ENCODE assay signal across 8 cellular contexts in the genomic region with DNA sequence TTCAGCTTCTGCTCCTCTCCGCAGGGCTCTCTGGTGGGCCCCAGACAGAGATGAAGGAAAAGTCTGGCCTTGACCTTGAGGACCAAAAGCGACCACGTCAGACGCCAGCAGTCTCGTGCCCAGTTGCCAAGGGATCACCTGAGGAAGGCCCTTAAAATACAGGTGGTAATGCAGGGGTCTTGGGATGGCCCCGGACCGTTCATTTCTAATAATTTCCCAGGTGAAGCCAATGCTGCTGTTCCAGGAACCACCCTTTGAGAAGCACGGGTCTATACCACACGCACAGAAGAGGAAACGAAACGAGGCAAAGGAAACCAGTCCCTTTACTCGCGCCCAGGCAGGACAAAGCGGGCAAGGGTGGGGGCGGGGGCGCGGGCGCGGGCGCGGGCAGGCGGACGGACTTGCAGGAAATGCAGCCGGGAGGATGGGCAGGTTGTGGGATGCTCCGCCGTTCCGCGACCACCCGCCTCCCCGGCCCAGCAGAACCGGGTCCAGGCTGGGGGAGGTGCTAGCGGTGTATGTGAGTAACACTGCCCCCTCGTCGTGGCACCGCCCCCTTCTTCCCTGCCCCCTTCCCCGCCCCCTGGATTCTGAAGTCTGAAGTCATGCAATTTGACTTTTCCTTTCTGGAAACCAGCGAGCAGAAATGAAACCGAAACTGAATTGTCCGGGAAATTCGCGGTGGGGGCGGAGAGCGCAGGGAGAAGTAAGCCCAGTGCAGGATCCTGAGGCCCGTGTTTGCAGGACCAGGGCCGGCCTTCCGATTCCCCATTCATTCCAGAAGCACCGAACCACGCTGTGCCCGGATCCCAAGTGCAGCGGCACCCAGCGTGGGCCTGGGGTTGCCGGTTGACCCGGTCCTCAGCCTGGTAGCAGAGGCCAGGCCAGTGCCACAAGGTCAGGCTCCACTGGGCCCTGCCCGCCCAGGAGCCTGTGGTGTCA. TPM values are rescaled to one million over a fixed set of nuclear protein-coding genes. Genes with fewer than 3 reads are reported as not detected.
A peak's percentile ranks its signal among the peaks of the same experiment; 100 is the strongest.
DNase-seq lines count a peak whose midpoint lies in the region; ATAC-seq and TF ChIP-seq lines count a peak whose summit lies in the region.

No MANE protein-coding gene starts in this region.

- no peaks in the 10 kb centered on the region for H3K79me2 ChIP-seq in SK-N-SH (ENCODE audit: insufficient read depth)

- peak; percentile 33 to 72 (median 52) for DNase-seq in CD4-positive, CD25-positive, alpha-beta regulatory T cell
- DNase-seq in SK-N-SH, result peak; percentile 86
- peak; percentile 77 for DNase-seq in activated naive CD8-positive, alpha-beta T cell treated with anti-CD3 and anti-CD28 coated beads, Interleukin-2, amount 10 ng/mL, durations not matched to agents 7 days and 5 days
- peak; percentile 25 to 87 (median 64) for DNase-seq in head of caudate nucleus
- DNase-seq in occipital lobe (lab: John Stamatoyannopoulos, UW), result peak; percentile 77
- DNase-seq in transverse colon, result peak; percentile 86

- no peaks in the 10 kb centered on the region for H3K36me3 Mint-ChIP-seq in CD4-positive, CD25-positive, alpha-beta regulatory T cell
- peaks cover 18% of the 10 kb centered on the region for H3K36me3 Mint-ChIP-seq in activated naive CD8-positive, alpha-beta T cell treated with anti-CD3 and anti-CD28 coated beads, Interleukin-2, amount 10 ng/mL, durations not matched to agents 7 days and 5 days

- peak overlapping the region; percentile 63 for H3K27ac ChIP-seq in CD4-positive, CD25-positive, alpha-beta regulatory T cell (ENCODE audit: insufficient read depth, low read length, poor library complexity, severe bottlenecking)
- H3K27ac ChIP-seq in SK-N-SH (ENCODE audit: low read depth in 2 of 2, low read length in 1 of 2), result peak overlapping the region; percentile 47 to 61
- peak overlapping the region; percentile 86 to 91 (median 90) for H3K27ac ChIP-seq in transverse colon

- H3K27me3 Mint-ChIP-seq in CD4-positive, CD25-positive, alpha-beta regulatory T cell, result no peaks in the 10 kb centered on the region
- H3K27me3 Mint-ChIP-seq in activated naive CD8-positive, alpha-beta T cell treated with anti-CD3 and anti-CD28 coated beads, Interleukin-2, amount 10 ng/mL, durations not matched to agents 7 days and 5 days, result no peaks in the 10 kb centered on the region

- H3K4me1 ChIP-seq in CD4-positive, CD25-positive, alpha-beta regulatory T cell (ENCODE audit: control insufficient read depth, insufficient read depth, low read length, poor library complexity, severe bottlenecking), result peaks cover 14% of the 10 kb centered on the region
- peaks cover 0 to 2% of the 10 kb centered on the region in 2 experiments; a peak in 1 of 4 replicates for H3K4me1 ChIP-seq in SK-N-SH (ENCODE audit: control insufficient read depth in 1 of 2, insufficient read depth in 2 of 2, low read depth in 1 of 2, low read length in 1 of 2)
- H3K4me1 ChIP-seq in transverse colon, result peaks cover 0 to 17% (median 7%) of the 10 kb centered on the region in 4 donors

- H3K9me3 ChIP-seq in CD4-positive, CD25-positive, alpha-beta regulatory T cell (ENCODE audit: control insufficient read depth in 2 of 2, low read length in 2 of 2), result no peaks in the 10 kb centered on the region
- H3K9me3 ChIP-seq in SK-N-SH, result no peaks in the 10 kb centered on the region
- H3K9me3 ChIP-seq in transverse colon, result no peaks in the 10 kb centered on the region

- TF ChIP-seq POLR2A in transverse colon (IDR thresholded peaks at IDR 0.05), result no peak

- H3K36me3 ChIP-seq in CD4-positive, CD25-positive, alpha-beta regulatory T cell (ENCODE audit: control insufficient read depth, insufficient read depth, low read length), result no peaks in the 10 kb centered on the region
- no peaks in the 10 kb centered on the region for H3K36me3 ChIP-seq in SK-N-SH (replicated peaks in 1 of 2; ENCODE audit: control insufficient read depth in 1 of 2, insufficient read depth in 2 of 2, low read length in 1 of 2)
- H3K36me3 ChIP-seq in transverse colon, result no peaks in the 10 kb centered on the region

- in situ Hi-C loops in transverse colon (cut with MboI; ENCODE audit: low pct_ligation_motif_present in 1 of 4, low pct_unique_long_range_greater_than_20kb in 1 of 4, low sequenced_read_pairs in 3 of 4), result no loop called here

- peak overlapping the region; percentile 89 to 98 (median 90) for H3K27ac Mint-ChIP-seq in CD4-positive, CD25-positive, alpha-beta regulatory T cell
- H3K27ac Mint-ChIP-seq in activated naive CD8-positive, alpha-beta T cell treated with anti-CD3 and anti-CD28 coated beads, Interleukin-2, amount 10 ng/mL, durations not matched to agents 7 days and 5 days, result peak overlapping the region; percentile 98

- peak; percentile 71 to 75 for ATAC-seq in CD4-positive, CD25-positive, alpha-beta regulatory T cell (ENCODE audit: low read depth in 2 of 2)
- ATAC-seq in GM19467 (IDR thresholded peaks at IDR 0.05; ENCODE audit: unreplicated experiment), result peak; percentile 81
- ATAC-seq in activated naive CD8-positive, alpha-beta T cell treated with anti-CD3 and anti-CD28 coated beads, Interleukin-2, amount 10 ng/mL, durations not matched to agents 7 days and 5 days (ENCODE audit: low read depth), result peak; percentile 84

- CTCF ChIA-PET in SK-N-SH (lab: Yijun Ruan, JAX), result no interaction called here

- H3K4me3 Mint-ChIP-seq in CD4-positive, CD25-positive, alpha-beta regulatory T cell, result peak overlapping the region; percentile 90 to 93 (median 93)
- H3K4me3 Mint-ChIP-seq in activated naive CD8-positive, alpha-beta T cell treated with anti-CD3 and anti-CD28 coated beads, Interleukin-2, amount 10 ng/mL, durations not matched to agents 7 days and 5 days, result peak overlapping the region; percentile 93

- peak overlapping the region; percentile 92 for H3K4me2 ChIP-seq in SK-N-SH

- TF ChIP-seq CTCF in SK-N-SH (IDR thresholded peaks at IDR 0.05) (no peak), transverse colon (IDR thresholded peaks at IDR 0.05) (no peak)

- H3K4me3 ChIP-seq in CD4-positive, CD25-positive, alpha-beta regulatory T cell (ENCODE audit: low read depth, low read length), result peak overlapping the region; percentile 71
- H3K4me3 ChIP-seq in SK-N-SH (ENCODE audit: low read depth in 2 of 2, low read length in 1 of 2) (peak overlapping the region; percentile 64 to 79), transverse colon (peak overlapping the region; percentile 46 to 79 (median 53))

- TF ChIP-seq EP300 in Ishikawa (IDR thresholded peaks at IDR 0.05; ENCODE audit: borderline replicate concordance), result no peak
- no peak for TF ChIP-seq EP300 in SK-N-SH (IDR thresholded peaks at IDR 0.05; ENCODE audit: borderline replicate concordance in 1 of 2, low read depth in 1 of 2, low read length in 1 of 2)
- TF ChIP-seq EP300 in transverse colon (IDR thresholded peaks at IDR 0.05; ENCODE audit: low read depth), result no peak

- H2AFZ ChIP-seq in SK-N-SH (ENCODE audit: low read depth), result peak overlapping the region; percentile 97

- TF ChIP-seq RAD21 in Ishikawa (IDR thresholded peaks at IDR 0.05; ENCODE audit: low read depth), result no peak
- no peak for TF ChIP-seq RAD21 in SK-N-SH (IDR thresholded peaks at IDR 0.05; ENCODE audit: low read length)

- H3F3A ChIP-seq in SK-N-SH (replicated peaks; ENCODE audit: insufficient read depth), result peaks cover 4% of the 10 kb centered on the region

- H3K27me3 ChIP-seq in CD4-positive, CD25-positive, alpha-beta regulatory T cell (ENCODE audit: control insufficient read depth, insufficient read depth, low read length), result no peaks in the 10 kb centered on the region
- H3K27me3 ChIP-seq in SK-N-SH (ENCODE audit: insufficient read depth), result no peaks in the 10 kb centered on the region
- no peaks in the 10 kb centered on the region for H3K27me3 ChIP-seq in transverse colon

- peaks cover 0 to 8% (median 0%) of the 10 kb centered on the region in 7 donors for H3K9me3 Mint-ChIP-seq in CD4-positive, CD25-positive, alpha-beta regulatory T cell
- peaks cover 10% of the 10 kb centered on the region for H3K9me3 Mint-ChIP-seq in activated naive CD8-positive, alpha-beta T cell treated with anti-CD3 and anti-CD28 coated beads, Interleukin-2, amount 10 ng/mL, durations not matched to agents 7 days and 5 days

- no peaks in the 10 kb centered on the region for H4K20me1 ChIP-seq in SK-N-SH (ENCODE audit: insufficient read depth)

- H3K9ac ChIP-seq in SK-N-SH, result peak overlapping the region; percentile 85

- WGBS in SK-N-SH (ENCODE audit: low lambda C conversion rate), result 17% methylated on average over 47 of the region's 54 CpGs
- 4 to 5% methylated on average over 27 to 53 of the region's 54 CpGs for WGBS in transverse colon (ENCODE audit: low coverage in 1 of 2), 2 donors

- H3K9me2 ChIP-seq in SK-N-SH, result no peaks in the 10 kb centered on the region

- H3K4me1 Mint-ChIP-seq in CD4-positive, CD25-positive, alpha-beta regulatory T cell, result peaks cover 3 to 48% (median 22%) of the 10 kb centered on the region in 4 donors
- H3K4me1 Mint-ChIP-seq in activated naive CD8-positive, alpha-beta T cell treated with anti-CD3 and anti-CD28 coated beads, Interleukin-2, amount 10 ng/mL, durations not matched to agents 7 days and 5 days, result peaks cover 53% of the 10 kb centered on the region

- intact Hi-C loops in head of caudate nucleus (cut with DNase I) (no loop called here), transverse colon (cut with DNase I; ENCODE audit: low total_unique reads) (no loop called here)

- POLR2A ChIA-PET in SK-N-SH (lab: Yijun Ruan, JAX), result no interaction called here
- POLR2A ChIA-PET in activated naive CD8-positive, alpha-beta T cell treated with anti-CD3 and anti-CD28 coated beads, Interleukin-2, amount 10 ng/mL, durations not matched to agents 7 days and 5 days (lab: Charles Lee), result interaction anchor here (1.4 to 3.3 kb wide), 3 partner anchors 51 to 61 kb away, joined by 4 to 33 read pairs (median 32); a partner anchor contains a TSS

RNA-seq across cellular contexts. Expression of a gene that starts 5.8 kb away (rescaled TPM):
- 111 TPM for total RNA-seq in CD4-positive, CD25-positive, alpha-beta regulatory T cell
- 100 to 1,000 TPM in 1 of 4 donors, 10 to 100 TPM in 3; 82.5 to 137 (median 89.4) TPM for polyA plus RNA-seq in CD4-positive, CD25-positive, alpha-beta regulatory T cell
- polyA plus RNA-seq in SK-N-SH (2012; rRNA removed), result 1.6 and 1.9 TPM in 2 replicates
- polyA plus RNA-seq in SK-N-SH (2012; cell fraction: cytosol; rRNA removed), result 1.1 TPM in 2 replicates
- 6.9 and 7.6 TPM in 2 replicates for polyA plus RNA-seq in SK-N-SH (2012; cell fraction: nucleus; rRNA removed)
- total RNA-seq in activated naive CD8-positive, alpha-beta T cell treated with anti-CD3 and anti-CD28 coated beads, Interleukin-2, amount 10 ng/mL, durations not matched to agents 7 days and 5 days, result 100 to 1,000 TPM; 609 to 666 TPM
- 12.2 TPM for total RNA-seq in occipital lobe
- 10 to 100 TPM; 27.3 to 82.2 (median 61.9) TPM for total RNA-seq in transverse colon

RNA-seq across cellular contexts. Expression of a gene that starts 58.4 kb away (rescaled TPM):
- 119 TPM for total RNA-seq in CD4-positive, CD25-positive, alpha-beta regulatory T cell
- 10 to 100 TPM; 34.8 to 52.7 (median 44.0) TPM for polyA plus RNA-seq in CD4-positive, CD25-positive, alpha-beta regulatory T cell
- polyA plus RNA-seq in SK-N-SH (2012; rRNA removed), result 0.06 and 0.08 TPM in 2 replicates
- polyA plus RNA-seq in SK-N-SH (2012; cell fraction: cytosol; rRNA removed), result 0.05 TPM in 2 replicates
- 0.15 and 0.25 TPM in 2 replicates for polyA plus RNA-seq in SK-N-SH (2012; cell fraction: nucleus; rRNA removed)
- 100 to 1,000 TPM; 103 to 106 TPM for total RNA-seq in activated naive CD8-positive, alpha-beta T cell treated with anti-CD3 and anti-CD28 coated beads, Interleukin-2, amount 10 ng/mL, durations not matched to agents 7 days and 5 days
- 0.62 TPM for total RNA-seq in occipital lobe
- 10 to 100 TPM in 1 of 4 donors, 1 to 10 TPM in 3; 3.4 to 16.9 (median 4.1) TPM for total RNA-seq in transverse colon

Comparison
In these comparisons a context has a peak if more than half of its experiments do, and no peak if none do; other contexts are left out.
1. Peak in every context shown above with its lines: DNase-seq, ATAC-seq, H3K4me3 ChIP-seq and H3K27ac ChIP-seq.